In genomic region chr7:25619963-25620799, GRCh38 we compare ENCODE assay signal across 1 cellular context.
TF ChIP-seq lines count a peak whose summit lies in the region.

No MANE protein-coding gene starts in this region.

TF ChIP-seq in K562, 482 proteins besides CTCF, POLR2A, EP300 and RAD21 (continued from another document):
- TF ChIP-seq ZBTB40 (IDR thresholded peaks at IDR 0.05), result peak; percentile 28; the same call in 1 of the 2 replicates
- TF ChIP-seq ZBTB40 (CRISPR knock-in tag; IDR thresholded peaks at IDR 0.05), result no peak
- TF ChIP-seq, protein P1, sequence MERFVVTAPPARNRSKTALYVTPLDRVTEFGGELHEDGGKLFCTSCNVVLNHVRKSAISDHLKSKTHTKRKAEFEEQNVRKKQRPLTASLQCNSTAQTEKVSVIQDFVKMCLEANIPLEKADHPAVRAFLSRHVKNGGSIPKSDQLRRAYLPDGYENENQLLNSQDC (CRISPR knock-in tag; IDR thresholded peaks at IDR 0.05), result no peak
- no peak for TF ChIP-seq MYNN (IDR thresholded peaks at IDR 0.05)
- TF ChIP-seq MYNN (CRISPR knock-in tag; IDR thresholded peaks at IDR 0.05), result no peak
- TF ChIP-seq, protein P2, sequence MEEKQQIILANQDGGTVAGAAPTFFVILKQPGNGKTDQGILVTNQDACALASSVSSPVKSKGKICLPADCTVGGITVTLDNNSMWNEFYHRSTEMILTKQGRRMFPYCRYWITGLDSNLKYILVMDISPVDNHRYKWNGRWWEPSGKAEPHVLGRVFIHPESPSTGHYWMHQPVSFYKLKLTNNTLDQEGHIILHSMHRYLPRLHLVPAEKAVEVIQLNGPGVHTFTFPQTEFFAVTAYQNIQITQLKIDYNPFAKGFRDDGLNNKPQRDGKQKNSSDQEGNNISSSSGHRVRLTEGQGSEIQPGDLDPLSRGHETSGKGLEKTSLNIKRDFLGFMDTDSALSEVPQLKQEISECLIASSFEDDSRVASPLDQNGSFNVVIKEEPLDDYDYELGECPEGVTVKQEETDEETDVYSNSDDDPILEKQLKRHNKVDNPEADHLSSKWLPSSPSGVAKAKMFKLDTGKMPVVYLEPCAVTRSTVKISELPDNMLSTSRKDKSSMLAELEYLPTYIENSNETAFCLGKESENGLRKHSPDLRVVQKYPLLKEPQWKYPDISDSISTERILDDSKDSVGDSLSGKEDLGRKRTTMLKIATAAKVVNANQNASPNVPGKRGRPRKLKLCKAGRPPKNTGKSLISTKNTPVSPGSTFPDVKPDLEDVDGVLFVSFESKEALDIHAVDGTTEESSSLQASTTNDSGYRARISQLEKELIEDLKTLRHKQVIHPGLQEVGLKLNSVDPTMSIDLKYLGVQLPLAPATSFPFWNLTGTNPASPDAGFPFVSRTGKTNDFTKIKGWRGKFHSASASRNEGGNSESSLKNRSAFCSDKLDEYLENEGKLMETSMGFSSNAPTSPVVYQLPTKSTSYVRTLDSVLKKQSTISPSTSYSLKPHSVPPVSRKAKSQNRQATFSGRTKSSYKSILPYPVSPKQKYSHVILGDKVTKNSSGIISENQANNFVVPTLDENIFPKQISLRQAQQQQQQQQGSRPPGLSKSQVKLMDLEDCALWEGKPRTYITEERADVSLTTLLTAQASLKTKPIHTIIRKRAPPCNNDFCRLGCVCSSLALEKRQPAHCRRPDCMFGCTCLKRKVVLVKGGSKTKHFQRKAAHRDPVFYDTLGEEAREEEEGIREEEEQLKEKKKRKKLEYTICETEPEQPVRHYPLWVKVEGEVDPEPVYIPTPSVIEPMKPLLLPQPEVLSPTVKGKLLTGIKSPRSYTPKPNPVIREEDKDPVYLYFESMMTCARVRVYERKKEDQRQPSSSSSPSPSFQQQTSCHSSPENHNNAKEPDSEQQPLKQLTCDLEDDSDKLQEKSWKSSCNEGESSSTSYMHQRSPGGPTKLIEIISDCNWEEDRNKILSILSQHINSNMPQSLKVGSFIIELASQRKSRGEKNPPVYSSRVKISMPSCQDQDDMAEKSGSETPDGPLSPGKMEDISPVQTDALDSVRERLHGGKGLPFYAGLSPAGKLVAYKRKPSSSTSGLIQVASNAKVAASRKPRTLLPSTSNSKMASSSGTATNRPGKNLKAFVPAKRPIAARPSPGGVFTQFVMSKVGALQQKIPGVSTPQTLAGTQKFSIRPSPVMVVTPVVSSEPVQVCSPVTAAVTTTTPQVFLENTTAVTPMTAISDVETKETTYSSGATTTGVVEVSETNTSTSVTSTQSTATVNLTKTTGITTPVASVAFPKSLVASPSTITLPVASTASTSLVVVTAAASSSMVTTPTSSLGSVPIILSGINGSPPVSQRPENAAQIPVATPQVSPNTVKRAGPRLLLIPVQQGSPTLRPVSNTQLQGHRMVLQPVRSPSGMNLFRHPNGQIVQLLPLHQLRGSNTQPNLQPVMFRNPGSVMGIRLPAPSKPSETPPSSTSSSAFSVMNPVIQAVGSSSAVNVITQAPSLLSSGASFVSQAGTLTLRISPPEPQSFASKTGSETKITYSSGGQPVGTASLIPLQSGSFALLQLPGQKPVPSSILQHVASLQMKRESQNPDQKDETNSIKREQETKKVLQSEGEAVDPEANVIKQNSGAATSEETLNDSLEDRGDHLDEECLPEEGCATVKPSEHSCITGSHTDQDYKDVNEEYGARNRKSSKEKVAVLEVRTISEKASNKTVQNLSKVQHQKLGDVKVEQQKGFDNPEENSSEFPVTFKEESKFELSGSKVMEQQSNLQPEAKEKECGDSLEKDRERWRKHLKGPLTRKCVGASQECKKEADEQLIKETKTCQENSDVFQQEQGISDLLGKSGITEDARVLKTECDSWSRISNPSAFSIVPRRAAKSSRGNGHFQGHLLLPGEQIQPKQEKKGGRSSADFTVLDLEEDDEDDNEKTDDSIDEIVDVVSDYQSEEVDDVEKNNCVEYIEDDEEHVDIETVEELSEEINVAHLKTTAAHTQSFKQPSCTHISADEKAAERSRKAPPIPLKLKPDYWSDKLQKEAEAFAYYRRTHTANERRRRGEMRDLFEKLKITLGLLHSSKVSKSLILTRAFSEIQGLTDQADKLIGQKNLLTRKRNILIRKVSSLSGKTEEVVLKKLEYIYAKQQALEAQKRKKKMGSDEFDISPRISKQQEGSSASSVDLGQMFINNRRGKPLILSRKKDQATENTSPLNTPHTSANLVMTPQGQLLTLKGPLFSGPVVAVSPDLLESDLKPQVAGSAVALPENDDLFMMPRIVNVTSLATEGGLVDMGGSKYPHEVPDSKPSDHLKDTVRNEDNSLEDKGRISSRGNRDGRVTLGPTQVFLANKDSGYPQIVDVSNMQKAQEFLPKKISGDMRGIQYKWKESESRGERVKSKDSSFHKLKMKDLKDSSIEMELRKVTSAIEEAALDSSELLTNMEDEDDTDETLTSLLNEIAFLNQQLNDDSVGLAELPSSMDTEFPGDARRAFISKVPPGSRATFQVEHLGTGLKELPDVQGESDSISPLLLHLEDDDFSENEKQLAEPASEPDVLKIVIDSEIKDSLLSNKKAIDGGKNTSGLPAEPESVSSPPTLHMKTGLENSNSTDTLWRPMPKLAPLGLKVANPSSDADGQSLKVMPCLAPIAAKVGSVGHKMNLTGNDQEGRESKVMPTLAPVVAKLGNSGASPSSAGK (IDR thresholded peaks at IDR 0.05), result peak; percentile 41
- no peak for TF ChIP-seq BCOR (IDR thresholded peaks at IDR 0.05)
- TF ChIP-seq ZNF239 (CRISPR knock-in tag; IDR thresholded peaks at IDR 0.05), result peak; percentile 61
- no peak for TF ChIP-seq NCOA6 (IDR thresholded peaks at IDR 0.05)
